13 cellular contexts compared by ENCODE assay signal in genomic region chr13:37383856-37384255, GRCh38.
DNase-seq lines count a peak whose midpoint lies in the region; TF ChIP-seq lines count a peak whose summit lies in the region.
"Had no signal": no experiment of that assay in that cellular context is flagged by ENCODE, and none has a peak within 500 bp of the region (broad histone marks: within the 10 kb centered on the region; RNA-seq: fewer than 3 reads in every experiment).

No MANE protein-coding gene starts in this region.

- peaks cover 5% of the 10 kb centered on the region for H3K4me1 ChIP-seq in endodermal cell (ENCODE audit: control insufficient read depth, insufficient read depth, low read length)
- H3K4me1 ChIP-seq: A549, Caco-2, HAP-1 had no signal

- no peaks in the 10 kb centered on the region for H3K9me3 Mint-ChIP-seq in endodermal cell

- no peaks in the 10 kb centered on the region for H3K27me3 ChIP-seq in endodermal cell (ENCODE audit: control insufficient read depth, insufficient read depth, low read length, poor library complexity, severe bottlenecking)

- H3K4me1 Mint-ChIP-seq in endodermal cell = peaks cover 36% of the 10 kb centered on the region
- H3K4me1 Mint-ChIP-seq: CD14-positive monocyte had no signal

- H3K27ac Mint-ChIP-seq in endodermal cell = peak overlapping the region; percentile 46
- H3K27ac Mint-ChIP-seq: CD14-positive monocyte; CD8-positive, alpha-beta T cell had no signal

- H3K27me3 Mint-ChIP-seq in endodermal cell (ENCODE audit: insufficient read depth) = no peaks in the 10 kb centered on the region

- H3K9me3 ChIP-seq in endodermal cell (ENCODE audit: control insufficient read depth, low read length) = no peaks in the 10 kb centered on the region
- H3K9me3 ChIP-seq: A549, Caco-2, HAP-1 had no signal

- H3K9ac ChIP-seq in endodermal cell (ENCODE audit: extremely low read depth, low read length, poor library complexity, severe bottlenecking) = no peak overlapping the region

- H3K4me3 Mint-ChIP-seq in endodermal cell = no peak overlapping the region
- H3K4me3 Mint-ChIP-seq: CD14-positive monocyte; CD8-positive, alpha-beta T cell had no signal

- no peaks in the 10 kb centered on the region for H3K36me3 Mint-ChIP-seq in endodermal cell (ENCODE audit: low read depth)
- H3K36me3 Mint-ChIP-seq: CD14-positive monocyte; CD8-positive, alpha-beta T cell had no signal

- TF ChIP-seq CTCF in endodermal cell (conservative IDR thresholded peaks at IDR 0.05) (no peak), RWPE1 (conservative IDR thresholded peaks at IDR 0.05; ENCODE audit: low read depth) (no peak)

- CTCF ChIA-PET in RWPE1 (lab: Yijun Ruan, JAX) = no interaction called here

- POLR2A ChIA-PET in RWPE1 (lab: Yijun Ruan, JAX; ENCODE audit: low non-redundant PET) = no interaction called here

- 90 to 100% methylated on average over 1 to 2 of the region's 2 CpGs for WGBS in endodermal cell (ENCODE audit: insufficient coverage in 1 of 2, insufficient read length in 1 of 2), 2 experiments

- peak; percentile 47 for DNase-seq in NCI-H1436 treated with DMSO at 0.1 percent for 48 hours (lab: John Stamatoyannopoulos, UW)
- peak; percentile 11 for DNase-seq in SK-N-DZ (ENCODE audit: low spot score)
- no peak for DNase-seq in endodermal cell
- DNase-seq in NCI-H2171 (lab: John Stamatoyannopoulos, UW) = no peak
- DNase-seq in NCI-H2171 treated with DMSO at 0.1 percent for 48 hours (lab: John Stamatoyannopoulos, UW) = no peak
- no peak for DNase-seq in RWPE1 (ENCODE audit: low spot score)
- DNase-seq: Caco-2; CD8-positive, alpha-beta T cell; DND-41; GDM1 had no signal

- no peak overlapping the region for H3K27ac ChIP-seq in endodermal cell (ENCODE audit: low read depth, low read length)
- H3K27ac ChIP-seq in RWPE1 = no peak overlapping the region
- H3K27ac ChIP-seq: A549 had no signal

- no peaks in the 10 kb centered on the region for H3K36me3 ChIP-seq in endodermal cell (ENCODE audit: control insufficient read depth, insufficient read depth, low read length)
- H3K36me3 ChIP-seq: HAP-1 had no signal

- no peak overlapping the region for H3K4me3 ChIP-seq in endodermal cell (ENCODE audit: low read length)
- H3K4me3 ChIP-seq: A549, HAP-1 had no signal

Comparison
In these comparisons a context has a peak if more than half of its experiments do, and no peak if none do; other contexts are left out.
1. DNase-seq: peak in NCI-H1436 treated with DMSO at 0.1 percent for 48 hours (single experiment) and SK-N-DZ (single experiment); none in endodermal cell (single experiment), NCI-H2171 (single experiment), NCI-H2171 treated with DMSO at 0.1 percent for 48 hours (single experiment) and RWPE1 (single experiment).